8 cellular contexts compared by ENCODE assay signal in the genomic region with DNA sequence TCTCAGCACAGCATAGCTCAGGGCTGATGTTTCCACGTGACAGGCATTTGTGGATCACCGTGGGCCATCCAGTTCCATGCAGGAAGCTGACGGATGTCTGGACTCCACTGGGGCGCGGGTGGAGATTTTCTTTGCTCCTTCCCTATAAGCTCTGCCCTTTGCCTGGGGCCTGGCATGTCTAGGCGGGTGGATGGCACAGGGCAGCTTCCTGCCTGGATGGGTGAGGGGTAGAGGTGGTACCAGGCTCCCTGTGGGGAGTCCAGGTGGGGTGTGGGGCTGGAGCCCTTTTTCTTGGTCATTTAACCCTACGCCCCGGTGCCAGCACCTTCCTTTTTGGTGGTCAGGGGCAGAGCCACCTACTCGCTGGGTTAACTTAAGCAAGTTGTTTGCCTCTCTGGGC. TPM values are rescaled to one million over a fixed set of nuclear protein-coding genes. Genes with fewer than 3 reads are reported as not detected.
A peak's percentile ranks its signal among the peaks of the same experiment; 100 is the strongest.
DNase-seq lines count a peak whose midpoint lies in the region; ATAC-seq and TF ChIP-seq lines count a peak whose summit lies in the region.
"Had no signal": no experiment of that assay in that cellular context is flagged by ENCODE, and none has a peak within 500 bp of the region (broad histone marks: within the 10 kb centered on the region; RNA-seq: fewer than 3 reads in every experiment).

No MANE protein-coding gene starts in this region.

- no peaks in the 10 kb centered on the region for H3K27me3 ChIP-seq in Peyer's patch
- peaks cover 0 to 21% (median 0%) of the 10 kb centered on the region in 4 donors for H3K27me3 ChIP-seq in esophagus squamous epithelium
- no peaks in the 10 kb centered on the region for H3K27me3 ChIP-seq in skeletal muscle satellite cell (ENCODE audit: control insufficient read depth, insufficient read depth, low read length)

- DNase-seq in Peyer's patch = peak in 2 of 3 donors; percentile 63 to 75
- DNase-seq in esophagus squamous epithelium (lab: John Stamatoyannopoulos, UW) = no peak
- DNase-seq in HK-2 (ENCODE audit: unreplicated experiment) = no peak

- peak; percentile 5 for ATAC-seq in GM21528 (IDR thresholded peaks at IDR 0.05; ENCODE audit: low FRiP score, unreplicated experiment)
- ATAC-seq in HG03108 (IDR thresholded peaks at IDR 0.05; ENCODE audit: unreplicated experiment) = no peak
- no peak for ATAC-seq in GM19035 (IDR thresholded peaks at IDR 0.05; ENCODE audit: unreplicated experiment)

- H3K4me2 ChIP-seq in skeletal muscle satellite cell (ENCODE audit: low read length) = peak overlapping the region; percentile 79

- H3K36me3 ChIP-seq in Peyer's patch (no peaks in the 10 kb centered on the region), esophagus squamous epithelium (peaks cover 0 to 6% (median 0%) of the 10 kb centered on the region in 3 donors), skeletal muscle satellite cell (ENCODE audit: insufficient read depth, low read length) (peaks cover 8% of the 10 kb centered on the region)
- H3K36me3 ChIP-seq: esophagus muscularis mucosa had no signal

- H3K9me3 ChIP-seq in Peyer's patch (no peaks in the 10 kb centered on the region), esophagus squamous epithelium (no peaks in the 10 kb centered on the region), skeletal muscle satellite cell (replicated peaks; ENCODE audit: low read length) (no peaks in the 10 kb centered on the region)
- H3K9me3 ChIP-seq: esophagus muscularis mucosa had no signal

- H3K4me1 ChIP-seq in Peyer's patch (peaks cover 4 to 53% (median 16%) of the 10 kb centered on the region in 4 donors), esophagus squamous epithelium (peaks cover 44 to 90% (median 61%) of the 10 kb centered on the region in 3 donors), skeletal muscle satellite cell (ENCODE audit: control insufficient read depth, insufficient read depth, low read length) (peaks cover 6% of the 10 kb centered on the region)

- intact Hi-C loops in esophagus squamous epithelium (cut with DNase I) = no loop called here

- WGBS in esophagus squamous epithelium, 2 donors = 80 to 86% methylated on average over 1 to 2 of the region's 9 CpGs

- no peak for TF ChIP-seq CTCF in Peyer's patch (IDR thresholded peaks at IDR 0.05)
- no peak for TF ChIP-seq CTCF in esophagus squamous epithelium (IDR thresholded peaks at IDR 0.05)

- no peak for TF ChIP-seq POLR2A in Peyer's patch (IDR thresholded peaks at IDR 0.05)
- TF ChIP-seq POLR2A in esophagus squamous epithelium (IDR thresholded peaks at IDR 0.05) = peak in 1 of 4 donors; percentile 14

- peak overlapping the region; percentile 45 to 78 (median 67) for H3K27ac ChIP-seq in Peyer's patch
- peak overlapping the region; percentile 87 to 94 (median 90) for H3K27ac ChIP-seq in esophagus squamous epithelium
- H3K27ac ChIP-seq: esophagus muscularis mucosa had no signal

- H3K9ac ChIP-seq in skeletal muscle satellite cell (ENCODE audit: low read depth, low read length) = no peak overlapping the region

- H3K4me3 ChIP-seq in Peyer's patch (no peak overlapping the region), esophagus squamous epithelium (peak overlapping the region in 3 of 4 donors; percentile 18 to 68 (median 44)), skeletal muscle satellite cell (ENCODE audit: low read length) (no peak overlapping the region)

RNA-seq across cellular contexts. Expression of a gene that starts 10.4 kb away (rescaled TPM):
- total RNA-seq in Peyer's patch (10 to 100 TPM in 2 of 4 donors, 1 to 10 TPM in 2; 5.1 to 15.7 (median 12.7) TPM), esophagus squamous epithelium (10 to 100 TPM; 15.3 to 46.6 (median 27.1) TPM)
- total RNA-seq in skeletal muscle satellite cell (2012; rRNA removed) = 1.5 and 3.3 TPM in 2 replicates

Comparison
In these comparisons a context has a peak if more than half of its experiments do, and no peak if none do; other contexts are left out.
1. DNase-seq: peak in Peyer's patch (2 of 3); none in esophagus squamous epithelium (single experiment) and HK-2 (single experiment).
2. H3K4me3 ChIP-seq: peak in esophagus squamous epithelium (3 of 4); none in Peyer's patch (0 of 4) and skeletal muscle satellite cell (single experiment).